8 cellular contexts compared by ENCODE assay signal in the genomic region with DNA sequence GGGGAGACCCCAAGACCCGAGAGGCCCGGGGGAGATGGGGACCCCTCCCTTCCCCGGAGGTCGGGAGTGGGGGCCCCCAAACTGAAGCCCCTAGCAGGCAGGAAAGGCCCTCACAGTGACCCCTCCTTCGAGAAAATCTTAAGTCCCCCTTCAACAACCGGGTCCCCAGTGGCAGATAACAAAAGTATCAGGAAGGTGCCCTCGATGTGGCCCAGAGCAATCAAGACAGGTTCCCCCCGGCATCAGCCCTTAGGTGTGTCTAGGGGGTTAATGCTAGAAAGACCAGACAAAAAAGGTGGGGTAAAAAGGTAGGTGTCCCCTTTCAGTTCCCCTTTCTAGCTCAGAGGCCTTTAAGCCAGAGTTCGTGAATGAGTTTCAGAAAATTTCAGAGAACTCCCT. TPM values are rescaled to one million over a fixed set of nuclear protein-coding genes. Genes with fewer than 3 reads are reported as not detected.
DNase-seq lines count a peak whose midpoint lies in the region; ATAC-seq and TF ChIP-seq lines count a peak whose summit lies in the region.

No MANE protein-coding gene starts in this region.

- H3K27ac ChIP-seq in KOPT-K1 (ENCODE audit: low read depth, low read length, poor library complexity, severe bottlenecking) (peak overlapping the region; percentile 42), brain microvascular endothelial cell (peak overlapping the region; percentile 35), muscle layer of duodenum (ENCODE audit: low read length) (peak overlapping the region; percentile 29)

- no peaks in the 10 kb centered on the region for H3K4me1 Mint-ChIP-seq in Caco-2 (ENCODE audit: low read depth, unreplicated experiment)

- no TSS peak for BruUV-seq in Caco-2 (replicated peaks; lab: Mats Ljungman, UMichigan)

- no peak for DNase-seq in Caco-2
- DNase-seq in brain microvascular endothelial cell = no peak
- no peak for DNase-seq in DMS114 treated with DMSO at 0.1 percent for 48 hours (lab: John Stamatoyannopoulos, UW; ENCODE audit: unreplicated experiment)
- DNase-seq in ecto neural progenitor cell (ENCODE audit: low spot score) = no peak

- peak overlapping the region; percentile 74 for H3K4me3 Mint-ChIP-seq in Caco-2 (ENCODE audit: unreplicated experiment)

- no peak overlapping the region for H3K27ac Mint-ChIP-seq in Caco-2 (ENCODE audit: unreplicated experiment)

- in situ Hi-C loops in brain microvascular endothelial cell (cut with HindIII; ENCODE audit: low pct_ligation_motif_present, low sequenced_read_pairs) = no loop called here

- peaks cover 7% of the 10 kb centered on the region for H3K36me3 Mint-ChIP-seq in Caco-2 (ENCODE audit: insufficient read depth, unreplicated experiment)

- no peaks in the 10 kb centered on the region for H3K9me3 Mint-ChIP-seq in Caco-2 (ENCODE audit: unreplicated experiment)

- CTCF ChIA-PET in Caco-2 (lab: Charles Lee) = interaction anchor here (0.5 to 0.6 kb wide), 2 partner anchors 29 to 35 kb away, joined by 3 read pairs; no protein-coding TSS in a partner anchor

- peak overlapping the region; percentile 89 for H3K4me3 ChIP-seq in Caco-2 (ENCODE audit: low read depth, low read length)
- H3K4me3 ChIP-seq in brain microvascular endothelial cell (ENCODE audit: low read depth, low read length) = peak overlapping the region; percentile 71
- peak overlapping the region; percentile 46 to 62 for H3K4me3 ChIP-seq in muscle layer of duodenum (ENCODE audit: low read depth in 1 of 2, low read length in 2 of 2)

- POLR2A ChIA-PET in Caco-2 (lab: Charles Lee) = interaction anchor here (1.0 kb wide), 1 partner anchor 55 kb away, joined by 3 read pairs; no protein-coding TSS in a partner anchor

- H3K27me3 ChIP-seq in Caco-2 (replicated peaks; ENCODE audit: control insufficient read depth, insufficient read depth, low read length) (no peaks in the 10 kb centered on the region), brain microvascular endothelial cell (replicated peaks) (no peaks in the 10 kb centered on the region), muscle layer of duodenum (ENCODE audit: low read depth, low read length) (no peaks in the 10 kb centered on the region)

- no peak for TF ChIP-seq CTCF in Caco-2 (IDR thresholded peaks at IDR 0.05; ENCODE audit: insufficient read depth in 1 of 2, low read depth in 1 of 2, low read length in 1 of 2, severe bottlenecking in 1 of 2, unreplicated experiment in 1 of 2)
- TF ChIP-seq CTCF in brain microvascular endothelial cell (IDR thresholded peaks at IDR 0.05; ENCODE audit: low read depth, low read length, missing control alignments) = no peak

- ATAC-seq in HG02884 (IDR thresholded peaks at IDR 0.05; ENCODE audit: unreplicated experiment) (no peak), GM18873 (IDR thresholded peaks at IDR 0.05; ENCODE audit: low FRiP score, unreplicated experiment) (no peak)

- intact Hi-C loops in Caco-2 (cut with micrococcal nuclease; ENCODE audit: unreplicated experiment) = no loop called here

- H3K27me3 Mint-ChIP-seq in Caco-2 (ENCODE audit: insufficient read depth, unreplicated experiment) = no peaks in the 10 kb centered on the region

- no peaks in the 10 kb centered on the region for H3K36me3 ChIP-seq in Caco-2 (ENCODE audit: control insufficient read depth, insufficient read depth, low read length)
- H3K36me3 ChIP-seq in KOPT-K1 (ENCODE audit: insufficient read depth, low read length) = no peaks in the 10 kb centered on the region
- peaks cover 2% of the 10 kb centered on the region for H3K36me3 ChIP-seq in brain microvascular endothelial cell (replicated peaks)
- H3K36me3 ChIP-seq in muscle layer of duodenum (ENCODE audit: control insufficient read depth in 1 of 2, insufficient read depth in 2 of 2, low read length in 2 of 2) = no peaks in the 10 kb centered on the region

- H3K9me3 ChIP-seq in Caco-2 = no peaks in the 10 kb centered on the region
- no peaks in the 10 kb centered on the region for H3K9me3 ChIP-seq in KOPT-K1 (ENCODE audit: insufficient read depth, low read length, poor library complexity, severe bottlenecking)
- H3K9me3 ChIP-seq in muscle layer of duodenum (ENCODE audit: control insufficient read depth in 1 of 2, low read length in 2 of 2) = no peaks in the 10 kb centered on the region

- H3K4me1 ChIP-seq in Caco-2 (no peaks in the 10 kb centered on the region), muscle layer of duodenum (ENCODE audit: control insufficient read depth in 1 of 2, insufficient read depth in 2 of 2, low read length in 2 of 2) (peaks cover 12 to 16% of the 10 kb centered on the region in 2 donors)

RNA-seq across cellular contexts. Expression of gene ECE1, which starts 0.3 kb away (rescaled TPM):
- total RNA-seq in Caco-2 (2022) = 49.6 and 50.2 TPM in 2 replicates
